In genomic region chr11:63940786-63941185, GRCh38 we compare ENCODE assay signal across 13 cellular contexts.
A peak's percentile ranks its signal among the peaks of the same experiment; 100 is the strongest.
DNase-seq lines count a peak whose midpoint lies in the region; ATAC-seq, FAIRE-seq and TF ChIP-seq lines count a peak whose summit lies in the region.
"Had no signal": no experiment of that assay in that cellular context is flagged by ENCODE, and none has a peak within 500 bp of the region (broad histone marks: within the 10 kb centered on the region; RNA-seq: fewer than 3 reads in every experiment).

No MANE protein-coding gene starts in this region.

- peaks cover 0 to 36% (median 13%) of the 10 kb centered on the region in 11 experiments; a peak in 10 of 22 replicates for H3K36me3 ChIP-seq in BLaER1 treated with 17β-estradiol and CSF1 and Interleukin-3, amounts not matched to agents 10 nM and 100 nM
- no peaks in the 10 kb centered on the region for H3K36me3 ChIP-seq in SU-DHL-6 (ENCODE audit: low read length)

- H3K27me3 ChIP-seq in BLaER1 treated with 17β-estradiol and CSF1 and Interleukin-3, amounts not matched to agents 10 nM and 100 nM: no peaks in the 10 kb centered on the region
- no peaks in the 10 kb centered on the region for H3K27me3 ChIP-seq in SU-DHL-6 (ENCODE audit: low read length)
- no peaks in the 10 kb centered on the region for H3K27me3 ChIP-seq in layer of hippocampus (ENCODE audit: control insufficient read depth, insufficient read depth, low read length)

- DNase-seq in GM19239 (ENCODE audit: insufficient read length, low spot score) (no peak), LoVo (ENCODE audit: low spot score) (no peak), NCI-H1694 treated with DMSO at 0.1 percent for 48 hours (lab: John Stamatoyannopoulos, UW) (no peak)
- DNase-seq: activated naive CD4-positive, alpha-beta T cell; DMS 273 treated with DMSO at 0.1 percent for 48 hours; NCI-H510A treated with DMSO at 0.1 percent for 48 hours; T-helper 9 cell had no signal

- peak overlapping the region in 9 of 10 experiments; percentile 72 to 87 (median 77); a peak in 11 of 20 replicates for H3K4me3 ChIP-seq in BLaER1 treated with 17β-estradiol and CSF1 and Interleukin-3, amounts not matched to agents 10 nM and 100 nM
- H3K4me3 ChIP-seq in SU-DHL-6 (ENCODE audit: insufficient read depth, low read length, poor library complexity, severe bottlenecking): no peak overlapping the region

- peaks cover 60 to 73% (median 64%) of the 10 kb centered on the region in 10 experiments for H3K4me1 ChIP-seq in BLaER1 treated with 17β-estradiol and CSF1 and Interleukin-3, amounts not matched to agents 10 nM and 100 nM

- ATAC-seq in GM19455 (IDR thresholded peaks at IDR 0.05; ENCODE audit: unreplicated experiment) (no peak), HG03442 (IDR thresholded peaks at IDR 0.05; ENCODE audit: unreplicated experiment) (no peak)

- peaks cover 51% of the 10 kb centered on the region for H3K79me2 ChIP-seq in SU-DHL-6 (ENCODE audit: insufficient read depth, low read length)

- peak overlapping the region; percentile 78 to 89 (median 83); a peak in 21 of 22 replicates for H3K9ac ChIP-seq in BLaER1 treated with 17β-estradiol and CSF1 and Interleukin-3, amounts not matched to agents 10 nM and 100 nM
- H3K9ac ChIP-seq in SU-DHL-6 (ENCODE audit: low read length): no peak overlapping the region

- H3K4me2 ChIP-seq in BLaER1 treated with 17β-estradiol and CSF1 and Interleukin-3, amounts not matched to agents 10 nM and 100 nM: peak overlapping the region; percentile 93 to 99 (median 97)
- H3K4me2 ChIP-seq in SU-DHL-6 (ENCODE audit: low read depth, low read length, poor library complexity, severe bottlenecking): peak overlapping the region; percentile 86

- no peak for TF ChIP-seq CTCF in SU-DHL-6 (IDR thresholded peaks at IDR 0.05; ENCODE audit: insufficient read depth, low read length, poor library complexity, severe bottlenecking)

- FAIRE-seq in GM19239 (lab: Jason Lieb, UNC): peak; percentile 52
- FAIRE-seq: GM18507 had no signal

- H2AFZ ChIP-seq in SU-DHL-6 (ENCODE audit: low read depth, low read length, severe bottlenecking): no peak overlapping the region

- no peaks in the 10 kb centered on the region for H3K9me3 ChIP-seq in BLaER1 treated with 17β-estradiol and CSF1 and Interleukin-3, amounts not matched to agents 10 nM and 100 nM (replicated peaks in 1 of 11)
- no peaks in the 10 kb centered on the region for H3K9me3 ChIP-seq in SU-DHL-6 (ENCODE audit: insufficient read depth, low read length)

- no peaks in the 10 kb centered on the region for H3K9me2 ChIP-seq in SU-DHL-6 (replicated peaks; ENCODE audit: insufficient read depth, low read length)

- H3F3A ChIP-seq in SU-DHL-6 (ENCODE audit: insufficient read depth): peaks cover 10% of the 10 kb centered on the region

- H3K27ac ChIP-seq in BLaER1 treated with 17β-estradiol and CSF1 and Interleukin-3, amounts not matched to agents 10 nM and 100 nM: peak overlapping the region; percentile 59 to 86 (median 73)
- H3K27ac ChIP-seq in SU-DHL-6 (ENCODE audit: low read depth, low read length) (0 out of 2 replicates have a peak overlapping the region, but pooled peaks have one; percentile 7), layer of hippocampus (ENCODE audit: low read depth, low read length) (peak overlapping the region; percentile 52)

- H4K20me1 ChIP-seq in BLaER1 treated with 17β-estradiol and CSF1 and Interleukin-3, amounts not matched to agents 10 nM and 100 nM: peaks cover 20 to 51% (median 36%) of the 10 kb centered on the region in 11 experiments; a peak in 19 of 22 replicates
- H4K20me1 ChIP-seq in SU-DHL-6 (ENCODE audit: low read depth, low read length): no peaks in the 10 kb centered on the region

Comparison
In these comparisons a context has a peak if more than half of its experiments do, and no peak if none do; other contexts are left out.
1. H3K27ac ChIP-seq: peak in every context shown above with its lines; median percentile 73 in BLaER1 treated with 17β-estradiol and CSF1 and Interleukin-3, amounts not matched to agents 10 nM and 100 nM; 52 in layer of hippocampus; 7 in SU-DHL-6.